ENCODE assay signal across 1 cellular context in the genomic region with DNA sequence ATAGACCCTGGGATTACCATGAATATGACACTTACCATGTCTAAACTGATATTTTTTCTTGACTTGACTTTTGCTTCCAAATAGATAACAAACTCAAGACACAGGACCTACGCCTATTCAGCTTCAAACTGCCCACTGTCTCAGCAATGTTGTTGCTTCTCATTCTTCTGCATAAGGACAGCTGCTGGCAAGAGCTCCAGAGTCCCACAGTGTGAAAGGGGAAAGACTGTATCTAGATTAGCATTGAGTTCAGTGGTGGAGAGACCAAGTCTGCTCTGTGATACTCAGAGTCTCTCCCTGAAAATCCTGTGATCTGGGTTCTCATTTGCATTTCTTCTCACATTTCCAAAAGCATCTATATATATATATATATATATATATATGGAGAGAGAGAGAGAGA.
TF ChIP-seq lines count a peak whose summit lies in the region.

No MANE protein-coding gene starts in this region.

TF ChIP-seq in GM23338, 12 proteins besides CTCF, POLR2A, EP300 and RAD21 (continued from another document):
- TF ChIP-seq, protein P1, sequence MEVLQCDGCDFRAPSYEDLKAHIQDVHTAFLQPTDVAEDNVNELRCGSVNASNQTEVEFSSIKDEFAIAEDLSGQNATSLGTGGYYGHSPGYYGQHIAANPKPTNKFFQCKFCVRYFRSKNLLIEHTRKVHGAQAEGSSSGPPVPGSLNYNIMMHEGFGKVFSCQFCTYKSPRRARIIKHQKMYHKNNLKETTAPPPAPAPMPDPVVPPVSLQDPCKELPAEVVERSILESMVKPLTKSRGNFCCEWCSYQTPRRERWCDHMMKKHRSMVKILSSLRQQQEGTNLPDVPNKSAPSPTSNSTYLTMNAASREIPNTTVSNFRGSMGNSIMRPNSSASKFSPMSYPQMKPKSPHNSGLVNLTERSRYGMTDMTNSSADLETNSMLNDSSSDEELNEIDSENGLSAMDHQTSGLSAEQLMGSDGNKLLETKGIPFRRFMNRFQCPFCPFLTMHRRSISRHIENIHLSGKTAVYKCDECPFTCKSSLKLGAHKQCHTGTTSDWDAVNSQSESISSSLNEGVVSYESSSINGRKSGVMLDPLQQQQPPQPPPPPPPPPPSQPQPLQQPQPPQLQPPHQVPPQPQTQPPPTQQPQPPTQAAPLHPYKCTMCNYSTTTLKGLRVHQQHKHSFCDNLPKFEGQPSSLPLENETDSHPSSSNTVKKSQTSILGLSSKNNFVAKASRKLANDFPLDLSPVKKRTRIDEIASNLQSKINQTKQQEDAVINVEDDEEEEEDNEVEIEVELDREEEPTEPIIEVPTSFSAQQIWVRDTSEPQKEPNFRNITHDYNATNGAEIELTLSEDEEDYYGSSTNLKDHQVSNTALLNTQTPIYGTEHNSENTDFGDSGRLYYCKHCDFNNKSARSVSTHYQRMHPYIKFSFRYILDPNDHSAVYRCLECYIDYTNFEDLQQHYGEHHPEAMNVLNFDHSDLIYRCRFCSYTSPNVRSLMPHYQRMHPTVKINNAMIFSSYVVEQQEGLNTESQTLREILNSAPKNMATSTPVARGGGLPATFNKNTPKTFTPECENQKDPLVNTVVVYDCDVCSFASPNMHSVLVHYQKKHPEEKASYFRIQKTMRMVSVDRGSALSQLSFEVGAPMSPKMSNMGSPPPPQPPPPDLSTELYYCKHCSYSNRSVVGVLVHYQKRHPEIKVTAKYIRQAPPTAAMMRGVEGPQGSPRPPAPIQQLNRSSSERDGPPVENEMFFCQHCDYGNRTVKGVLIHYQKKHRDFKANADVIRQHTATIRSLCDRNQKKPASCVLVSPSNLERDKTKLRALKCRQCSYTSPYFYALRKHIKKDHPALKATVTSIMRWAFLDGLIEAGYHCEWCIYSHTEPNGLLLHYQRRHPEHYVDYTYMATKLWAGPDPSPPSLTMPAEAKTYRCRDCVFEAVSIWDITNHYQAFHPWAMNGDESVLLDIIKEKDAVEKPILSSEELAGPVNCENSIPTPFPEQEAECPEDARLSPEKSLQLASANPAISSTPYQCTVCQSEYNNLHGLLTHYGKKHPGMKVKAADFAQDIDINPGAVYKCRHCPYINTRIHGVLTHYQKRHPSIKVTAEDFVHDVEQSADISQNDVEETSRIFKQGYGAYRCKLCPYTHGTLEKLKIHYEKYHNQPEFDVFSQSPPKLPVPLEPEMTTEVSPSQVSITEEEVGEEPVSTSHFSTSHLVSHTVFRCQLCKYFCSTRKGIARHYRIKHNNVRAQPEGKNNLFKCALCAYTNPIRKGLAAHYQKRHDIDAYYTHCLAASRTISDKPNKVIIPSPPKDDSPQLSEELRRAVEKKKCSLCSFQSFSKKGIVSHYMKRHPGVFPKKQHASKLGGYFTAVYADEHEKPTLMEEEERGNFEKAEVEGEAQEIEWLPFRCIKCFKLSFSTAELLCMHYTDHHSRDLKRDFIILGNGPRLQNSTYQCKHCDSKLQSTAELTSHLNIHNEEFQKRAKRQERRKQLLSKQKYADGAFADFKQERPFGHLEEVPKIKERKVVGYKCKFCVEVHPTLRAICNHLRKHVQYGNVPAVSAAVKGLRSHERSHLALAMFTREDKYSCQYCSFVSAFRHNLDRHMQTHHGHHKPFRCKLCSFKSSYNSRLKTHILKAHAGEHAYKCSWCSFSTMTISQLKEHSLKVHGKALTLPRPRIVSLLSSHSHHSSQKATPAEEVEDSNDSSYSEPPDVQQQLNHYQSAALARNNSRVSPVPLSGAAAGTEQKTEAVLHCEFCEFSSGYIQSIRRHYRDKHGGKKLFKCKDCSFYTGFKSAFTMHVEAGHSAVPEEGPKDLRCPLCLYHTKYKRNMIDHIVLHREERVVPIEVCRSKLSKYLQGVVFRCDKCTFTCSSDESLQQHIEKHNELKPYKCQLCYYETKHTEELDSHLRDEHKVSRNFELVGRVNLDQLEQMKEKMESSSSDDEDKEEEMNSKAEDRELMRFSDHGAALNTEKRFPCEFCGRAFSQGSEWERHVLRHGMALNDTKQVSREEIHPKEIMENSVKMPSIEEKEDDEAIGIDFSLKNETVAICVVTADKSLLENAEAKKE (CRISPR knock-in tag; IDR thresholded peaks at IDR 0.05) = peak; percentile 32; the same call in 1 of the 2 replicates
